8 cellular contexts compared by ENCODE assay signal in the genomic region with DNA sequence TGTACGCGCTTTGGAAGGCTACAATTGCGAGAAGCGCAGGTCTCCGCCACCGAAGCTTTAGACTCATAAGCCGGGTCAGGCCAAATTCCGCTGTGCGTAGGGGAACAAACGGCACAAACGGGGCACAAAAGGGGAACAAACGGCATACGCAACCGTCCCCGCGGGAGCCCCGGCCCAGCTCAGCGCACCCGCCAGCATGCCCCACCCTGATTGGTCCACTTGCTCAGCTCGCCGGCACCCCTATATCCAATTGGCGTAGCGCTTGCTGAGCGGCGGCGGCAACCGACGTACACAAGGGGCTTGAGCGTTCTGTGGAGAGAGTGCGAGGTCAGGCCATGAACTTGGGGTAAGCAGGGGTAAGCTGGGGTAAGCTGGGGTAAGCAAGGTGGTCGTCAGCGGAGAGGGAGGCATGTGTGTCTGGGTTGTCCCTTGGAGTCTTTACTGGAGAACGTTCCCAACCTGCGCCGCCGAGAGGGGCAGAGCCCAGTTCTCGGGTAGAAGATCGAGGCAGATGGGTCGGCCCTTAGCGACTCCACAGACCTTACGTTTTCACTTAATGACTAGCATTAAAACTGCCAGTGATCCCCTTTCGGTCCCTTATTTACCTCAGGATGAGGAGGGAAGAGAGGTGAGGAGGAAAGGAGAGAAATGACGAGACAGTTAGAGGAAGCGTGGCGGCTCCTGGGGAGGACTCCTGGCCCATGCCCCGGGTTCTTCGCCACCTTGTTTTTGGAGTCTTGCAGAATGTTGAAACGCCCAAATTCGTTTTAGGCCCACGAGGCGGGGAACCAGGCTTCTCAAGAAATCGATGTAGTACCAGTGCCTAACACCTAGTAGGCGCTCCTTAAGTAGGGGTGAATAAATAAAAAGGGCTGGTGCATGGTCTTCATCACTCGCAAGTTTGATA. TPM values are rescaled to one million over a fixed set of nuclear protein-coding genes. Genes with fewer than 3 reads are reported as not detected.
DNase-seq lines count a peak whose midpoint lies in the region; ATAC-seq and TF ChIP-seq lines count a peak whose summit lies in the region.

A gene (plus strand): TSS at position 268 of the 907 bp plus-strand sequence. CDS start 68 bp downstream, at position 336.

- H3K4me1 Mint-ChIP-seq in glutamatergic neuron (ENCODE audit: low read depth, unreplicated experiment), result peaks cover 5% of the 10 kb centered on the region

- TF ChIP-seq CTCF in GM12864 (IDR thresholded peaks at IDR 0.05; ENCODE audit: low read depth, low read length, missing control alignments) (peak; percentile 85), glutamatergic neuron (IDR thresholded peaks at IDR 0.05; ENCODE audit: partially characterized antibody, unreplicated experiment) (peak; percentile 74), osteoblast (IDR thresholded peaks at IDR 0.05; ENCODE audit: extremely low read depth, low read depth, low read length) (peak; percentile 70), thoracic aorta (IDR thresholded peaks at IDR 0.05) (peak; percentile 60)

- DNase-seq in GM12864 (ENCODE audit: low read depth), result peak; percentile 87
- peak; percentile 72 for DNase-seq in NCI-H1092 (lab: John Stamatoyannopoulos, UW)
- DNase-seq in activated naive CD4-positive, alpha-beta T cell treated with anti-CD3 and anti-CD28 coated beads, Interleukin-2, amount 50 U/mL, for 72 hours (ENCODE audit: low spot score in 2 of 2), result peak; percentile 89 to 94
- peak; percentile 93 for DNase-seq in glutamatergic neuron
- DNase-seq in osteoblast (ENCODE audit: insufficient read length, low spot score, missing footprints), result peak; percentile 96
- DNase-seq in thoracic aorta (ENCODE audit: low spot score), result peak; percentile 84

- ATAC-seq in HG02610 (IDR thresholded peaks at IDR 0.05; ENCODE audit: unreplicated experiment), result peak; percentile 100
- peak; percentile 100 for ATAC-seq in SK-N-SH treated with all-trans-retinoic acid at 6 μM for 48 hours
- ATAC-seq in activated naive CD4-positive, alpha-beta T cell treated with anti-CD3 and anti-CD28 coated beads, Interleukin-2, amount 50 U/mL, for 72 hours, result peak; percentile 99
- ATAC-seq in thoracic aorta (ENCODE audit: insufficient number of reproducible peaks, low FRiP score, low read depth), result peak; percentile 91

- H3K36me3 Mint-ChIP-seq in activated naive CD4-positive, alpha-beta T cell treated with anti-CD3 and anti-CD28 coated beads, Interleukin-2, amount 50 U/mL, for 72 hours, result peaks cover 3 to 29% of the 10 kb centered on the region in 2 donors
- H3K36me3 Mint-ChIP-seq in glutamatergic neuron (ENCODE audit: unreplicated experiment), result no peaks in the 10 kb centered on the region

- peaks cover 0 to 4% of the 10 kb centered on the region in 2 donors for H3K9me3 Mint-ChIP-seq in activated naive CD4-positive, alpha-beta T cell treated with anti-CD3 and anti-CD28 coated beads, Interleukin-2, amount 50 U/mL, for 72 hours
- no peaks in the 10 kb centered on the region for H3K9me3 Mint-ChIP-seq in glutamatergic neuron (ENCODE audit: unreplicated experiment)

- H4K20me1 ChIP-seq in osteoblast (ENCODE audit: insufficient read depth, low read length), result no peaks in the 10 kb centered on the region

- H3K79me2 ChIP-seq in osteoblast (ENCODE audit: insufficient read depth, low read length), result peaks cover 27% of the 10 kb centered on the region

- H3K9me3 ChIP-seq in osteoblast (ENCODE audit: low read depth, low read length) (no peaks in the 10 kb centered on the region), thoracic aorta (no peaks in the 10 kb centered on the region)

- H3K36me3 ChIP-seq in osteoblast (ENCODE audit: insufficient read depth, low read length), result peaks cover 11% of the 10 kb centered on the region
- no peaks in the 10 kb centered on the region for H3K36me3 ChIP-seq in thoracic aorta

- H3K27me3 ChIP-seq in osteoblast (ENCODE audit: insufficient read depth, low read length) (no peaks in the 10 kb centered on the region), thoracic aorta (replicated peaks; ENCODE audit: insufficient read depth) (no peaks in the 10 kb centered on the region)

- H3K27ac ChIP-seq in osteoblast (ENCODE audit: low read depth, low read length) (peak within 1 kb of the TSS; percentile 93), thoracic aorta (peak within 1 kb of the TSS; percentile 70 to 84)

- H3K4me1 ChIP-seq in osteoblast (ENCODE audit: insufficient read depth, low read length) (peaks cover 6% of the 10 kb centered on the region), thoracic aorta (ENCODE audit: control insufficient read depth in 1 of 2, low read depth in 2 of 2) (peaks cover 11 to 13% of the 10 kb centered on the region in 2 donors)

- peak within 1 kb of the TSS; percentile 99 for H3K4me2 ChIP-seq in osteoblast (ENCODE audit: insufficient read depth, low read length)

- H2AFZ ChIP-seq in osteoblast (ENCODE audit: low read length), result peak within 1 kb of the TSS; percentile 100

- H3K4me3 ChIP-seq in GM12864 (ENCODE audit: low read depth, low read length) (peak within 1 kb of the TSS; percentile 100), osteoblast (ENCODE audit: insufficient read depth, low read length) (peak within 1 kb of the TSS; percentile 93), thoracic aorta (peak within 1 kb of the TSS; percentile 89)

- no peaks in the 10 kb centered on the region for H3K27me3 Mint-ChIP-seq in glutamatergic neuron (ENCODE audit: unreplicated experiment)

- peak within 1 kb of the TSS; percentile 99 for H3K4me3 Mint-ChIP-seq in glutamatergic neuron (ENCODE audit: unreplicated experiment)

- H3K27ac Mint-ChIP-seq in activated naive CD4-positive, alpha-beta T cell treated with anti-CD3 and anti-CD28 coated beads, Interleukin-2, amount 50 U/mL, for 72 hours, result peak within 1 kb of the TSS; percentile 97 to 100
- peak within 1 kb of the TSS; percentile 96 for H3K27ac Mint-ChIP-seq in glutamatergic neuron (ENCODE audit: unreplicated experiment)

TF ChIP-seq in SK-N-SH treated with all-trans-retinoic acid at 6 μM for 48 hours, 23 proteins besides CTCF, POLR2A, EP300 and RAD21:
- TF ChIP-seq, protein P1, sequence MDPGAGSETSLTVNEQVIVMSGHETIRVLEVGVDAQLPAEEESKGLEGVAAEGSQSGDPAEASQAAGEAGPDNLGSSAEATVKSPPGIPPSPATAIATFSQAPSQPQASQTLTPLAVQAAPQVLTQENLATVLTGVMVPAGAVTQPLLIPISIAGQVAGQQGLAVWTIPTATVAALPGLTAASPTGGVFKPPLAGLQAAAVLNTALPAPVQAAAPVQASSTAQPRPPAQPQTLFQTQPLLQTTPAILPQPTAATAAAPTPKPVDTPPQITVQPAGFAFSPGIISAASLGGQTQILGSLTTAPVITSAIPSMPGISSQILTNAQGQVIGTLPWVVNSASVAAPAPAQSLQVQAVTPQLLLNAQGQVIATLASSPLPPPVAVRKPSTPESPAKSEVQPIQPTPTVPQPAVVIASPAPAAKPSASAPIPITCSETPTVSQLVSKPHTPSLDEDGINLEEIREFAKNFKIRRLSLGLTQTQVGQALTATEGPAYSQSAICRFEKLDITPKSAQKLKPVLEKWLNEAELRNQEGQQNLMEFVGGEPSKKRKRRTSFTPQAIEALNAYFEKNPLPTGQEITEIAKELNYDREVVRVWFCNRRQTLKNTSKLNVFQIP (CRISPR knock-in tag; IDR thresholded peaks at IDR 0.05; ENCODE audit: borderline replicate concordance, low read depth), result no peak
- TF ChIP-seq GLIS3 (CRISPR knock-in tag; IDR thresholded peaks at IDR 0.05), result no peak
- 0 out of 2 replicates have a peak, but pooled peaks have one; percentile 26 for TF ChIP-seq ZFP3 (CRISPR knock-in tag; IDR thresholded peaks at IDR 0.05)

RNA-seq across cellular contexts. Expression of the gene that starts here (rescaled TPM):
- total RNA-seq in activated naive CD4-positive, alpha-beta T cell treated with anti-CD3 and anti-CD28 coated beads, Interleukin-2, amount 50 U/mL, for 72 hours, result 10 to 100 TPM; 26.5 to 53.8 TPM
- total RNA-seq in glutamatergic neuron (ENCODE audit: unreplicated experiment) (23.8 TPM), osteoblast (34.7 and 48.0 TPM in 2 replicates), thoracic aorta (10 to 100 TPM; 11.0 to 98.1 TPM)

Comparison
In these comparisons a context has a peak if more than half of its experiments do, and no peak if none do; other contexts are left out.
1. Peak in every context shown above with its lines: DNase-seq, ATAC-seq, H3K4me3 ChIP-seq and H3K27ac ChIP-seq.